ENCODE assay signal across 22 cellular contexts in genomic region chr6:150203871-150204545, GRCh38.
"Had no signal": no experiment of that assay in that cellular context is flagged by ENCODE, and none has a peak within 500 bp of the region (broad histone marks: within the 10 kb centered on the region; RNA-seq: fewer than 3 reads in every experiment).

No MANE protein-coding gene starts in this region.

- H3K27ac ChIP-seq: adrenal gland, ascending aorta, brain microvascular endothelial cell, gastroesophageal sphincter, lower lobe of right lung, neural progenitor cell, prostate gland, right atrium auricular region, tibial artery had no signal

- H3K27ac Mint-ChIP-seq: activated CD8-positive, alpha-beta T cell treated with anti-CD3 and anti-CD28 coated beads, Interleukin-2, amount 10 ng/mL, durations not matched to agents 7 days and 5 days; activated naive CD8-positive, alpha-beta T cell; activated T-helper 1 cell treated with anti-CD3 and anti-CD28 coated beads, Interleukin-12 subunit alpha, Interleukin-12 subunit beta, Interleukin-2, Interleukin-4 antibody, amounts not matched to agents 30 ng/mL and 10 ng/mL and 1 ng/mL, durations not matched to agents 14 hours and 24 hours and 36 hours; neural progenitor cell; stimulated activated naive CD8-positive, alpha-beta T cell treated with anti-CD3 and anti-CD28 coated beads, Interleukin-15, amount 100 ng/mL, for 72 hours; T-helper 2 cell treated with Interferon-gamma antibody and Interleukin-4, amounts not matched to agents 5 μg/mL and 100 μg/mL, for 36 hours had no signal

- H3K9ac ChIP-seq: neural progenitor cell had no signal

- H3K27me3 ChIP-seq: adrenal gland, ascending aorta, brain microvascular endothelial cell, neural progenitor cell, right atrium auricular region had no signal

- H3K4me1 ChIP-seq: adrenal gland, ascending aorta, gastroesophageal sphincter, prostate gland, tibial artery had no signal

- H3K9me3 ChIP-seq: adrenal gland, ascending aorta, esophagus squamous epithelium, gastroesophageal sphincter, lower lobe of right lung, prostate gland, right atrium auricular region, tibial artery had no signal

- H2AFZ ChIP-seq: neural progenitor cell had no signal

- H3K36me3 Mint-ChIP-seq: activated naive CD8-positive, alpha-beta T cell; naive B cell; neural progenitor cell had no signal

- H3K4me3 Mint-ChIP-seq: activated CD8-positive, alpha-beta T cell treated with anti-CD3 and anti-CD28 coated beads, Interleukin-2, amount 10 ng/mL, durations not matched to agents 7 days and 5 days; activated naive CD8-positive, alpha-beta T cell; activated T-helper 1 cell treated with anti-CD3 and anti-CD28 coated beads, Interleukin-12 subunit alpha, Interleukin-12 subunit beta, Interleukin-2, Interleukin-4 antibody, amounts not matched to agents 30 ng/mL and 10 ng/mL and 1 ng/mL, durations not matched to agents 14 hours and 24 hours and 36 hours; neural progenitor cell; stimulated activated naive CD8-positive, alpha-beta T cell treated with anti-CD3 and anti-CD28 coated beads, Interleukin-15, amount 100 ng/mL, for 72 hours; T-helper 2 cell treated with Interferon-gamma antibody and Interleukin-4, amounts not matched to agents 5 μg/mL and 100 μg/mL, for 36 hours had no signal

- H3K4me1 Mint-ChIP-seq: stimulated activated naive CD8-positive, alpha-beta T cell treated with anti-CD3 and anti-CD28 coated beads, Interleukin-15, amount 100 ng/mL, for 72 hours had no signal

- H3K4me3 ChIP-seq: adrenal gland, ascending aorta, esophagus squamous epithelium, gastroesophageal sphincter, lower lobe of right lung, neural progenitor cell, prostate gland, right atrium auricular region, tibial artery had no signal

- ATAC-seq: activated CD8-positive, alpha-beta T cell treated with anti-CD3 and anti-CD28 coated beads, Interleukin-2, amount 10 ng/mL, durations not matched to agents 7 days and 5 days; gastroesophageal sphincter; left lobe of liver; stimulated activated naive CD8-positive, alpha-beta T cell treated with anti-CD3 and anti-CD28 coated beads, Interleukin-15, amount 100 ng/mL, for 72 hours had no signal

- H3K9me3 Mint-ChIP-seq: activated T-helper 1 cell treated with anti-CD3 and anti-CD28 coated beads, Interleukin-12 subunit alpha, Interleukin-12 subunit beta, Interleukin-2, Interleukin-4 antibody, amounts not matched to agents 30 ng/mL and 10 ng/mL and 1 ng/mL, durations not matched to agents 14 hours and 24 hours and 36 hours; naive B cell; stimulated activated naive CD8-positive, alpha-beta T cell treated with anti-CD3 and anti-CD28 coated beads, Interleukin-15, amount 100 ng/mL, for 72 hours; T-helper 2 cell treated with Interferon-gamma antibody and Interleukin-4, amounts not matched to agents 5 μg/mL and 100 μg/mL, for 36 hours had no signal

- DNase-seq: activated CD4-positive, alpha-beta T cell treated with anti-CD3 and anti-CD28 coated beads for 1 hour; activated CD4-positive, alpha-beta T cell treated with anti-CD3 and anti-CD28 coated beads, Interleukin-2, amount 50 U/mL, for 1 hour; activated CD8-positive, alpha-beta T cell treated with anti-CD3 and anti-CD28 coated beads, Interleukin-2, amount 10 ng/mL, durations not matched to agents 7 days and 5 days; activated gamma-delta T cell; adrenal gland; brain microvascular endothelial cell; esophagus squamous epithelium; kidney; lower lobe of right lung; naive B cell; stimulated activated CD4-positive, alpha-beta T cell treated with anti-CD3 and anti-CD28 coated beads, Interleukin-1b, Interleukin-23, amount 100 ng/mL, for 48 hours; stimulated activated naive CD8-positive, alpha-beta T cell treated with anti-CD3 and anti-CD28 coated beads, Interleukin-15, amount 100 ng/mL, for 72 hours; tibial artery had no signal

- H3K36me3 ChIP-seq: adrenal gland, ascending aorta, brain microvascular endothelial cell, esophagus squamous epithelium, gastroesophageal sphincter, lower lobe of right lung, neural progenitor cell, prostate gland, right atrium auricular region, tibial artery had no signal

- H3K4me2 ChIP-seq: neural progenitor cell had no signal
